Comparison of ENCODE assay signal across 23 cellular contexts in the genomic region with DNA sequence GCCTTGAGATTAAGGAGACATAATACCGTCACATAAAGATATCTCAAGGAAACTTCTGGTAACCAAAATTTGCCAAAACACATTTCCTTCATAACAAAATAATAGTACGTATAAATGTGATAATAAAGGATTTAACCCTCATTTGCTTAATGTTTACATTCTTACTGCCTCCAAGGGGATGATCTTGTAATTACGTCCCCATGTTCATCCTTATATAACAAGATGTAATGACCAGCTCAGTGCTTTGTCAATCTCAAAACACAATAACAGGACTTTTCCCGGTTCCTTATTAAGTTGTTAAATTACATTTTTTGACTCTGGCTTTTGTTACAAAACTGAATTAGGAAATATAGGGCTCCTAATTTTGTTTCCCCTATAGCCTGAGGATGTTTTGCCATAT. TPM values are rescaled to one million over a fixed set of nuclear protein-coding genes. Genes with fewer than 3 reads are reported as not detected.
"Had no signal": no experiment of that assay in that cellular context is flagged by ENCODE, and none has a peak within 500 bp of the region (broad histone marks: within the 10 kb centered on the region; RNA-seq: fewer than 3 reads in every experiment).

No MANE protein-coding gene starts in this region.

- H3K9me3 Mint-ChIP-seq: activated naive CD4-positive, alpha-beta T cell treated with anti-CD3 and anti-CD28 coated beads for 36 hours; activated naive CD8-positive, alpha-beta T cell treated with anti-CD3 and anti-CD28 coated beads, Interleukin-2, amount 10 ng/mL, durations not matched to agents 7 days and 5 days; activated T-cell treated with anti-CD3 and anti-CD28 coated beads, Interleukin-2, amount 50 U/mL, for 4 hours had no signal

- DNase-seq: activated CD4-positive, alpha-beta T cell treated with anti-CD3 and anti-CD28 coated beads, Interleukin-2, amount 50 U/mL, for 4 hours; activated CD8-positive, alpha-beta memory T cell treated with anti-CD3 and anti-CD28 coated beads, Interleukin-2, amount 50 U/mL, for 48 hours; activated naive CD4-positive, alpha-beta T cell treated with anti-CD3 and anti-CD28 coated beads for 36 hours; activated naive CD8-positive, alpha-beta T cell treated with anti-CD3 and anti-CD28 coated beads, Interleukin-2, amount 10 ng/mL, durations not matched to agents 7 days and 5 days; activated T-cell treated with anti-CD3 and anti-CD28 coated beads, Interleukin-2, amount 50 U/mL, for 4 hours; amniotic stem cell; cortex of kidney; left colon; nephron progenitor cell; pancreas; right cardiac atrium; stimulated activated CD4-positive, alpha-beta T cell treated with anti-CD3 and anti-CD28 coated beads, Interleukin-4, amount 100 ng/mL, for 24 hours; stimulated activated naive CD8-positive, alpha-beta T cell treated with anti-CD3 and anti-CD28 coated beads, Interleukin-15, Interleukin-2, amounts not matched to agents 100 U/mL and 50 U/mL, for 24 hours; upper lobe of left lung had no signal

- H3K4me3 ChIP-seq: pancreas, upper lobe of left lung had no signal

- H3K36me3 ChIP-seq: pancreas, upper lobe of left lung had no signal

- H3K4me1 Mint-ChIP-seq: activated naive CD8-positive, alpha-beta T cell treated with anti-CD3 and anti-CD28 coated beads, Interleukin-2, amount 10 ng/mL, durations not matched to agents 7 days and 5 days; memory B cell; nephron progenitor cell had no signal

- H3K27ac ChIP-seq: pancreas, upper lobe of left lung had no signal

- H3K36me3 Mint-ChIP-seq: activated naive CD8-positive, alpha-beta T cell treated with anti-CD3 and anti-CD28 coated beads, Interleukin-2, amount 10 ng/mL, durations not matched to agents 7 days and 5 days; memory B cell had no signal

- H3K4me1 ChIP-seq: pancreas, upper lobe of left lung had no signal

- H3K27me3 ChIP-seq: pancreas, upper lobe of left lung had no signal

- H3K4me3 Mint-ChIP-seq: activated naive CD4-positive, alpha-beta T cell treated with anti-CD3 and anti-CD28 coated beads for 36 hours; activated naive CD8-positive, alpha-beta T cell treated with anti-CD3 and anti-CD28 coated beads, Interleukin-2, amount 10 ng/mL, durations not matched to agents 7 days and 5 days; activated T-cell treated with anti-CD3 and anti-CD28 coated beads, Interleukin-2, amount 50 U/mL, for 4 hours; memory B cell; nephron progenitor cell; T-helper 2 cell treated with Interferon-gamma antibody and Interleukin-4, amounts not matched to agents 5 μg/mL and 100 μg/mL, for 36 hours; WTC11 had no signal

- H3K27me3 Mint-ChIP-seq: activated naive CD8-positive, alpha-beta T cell treated with anti-CD3 and anti-CD28 coated beads, Interleukin-2, amount 10 ng/mL, durations not matched to agents 7 days and 5 days; memory B cell had no signal

- H3K9me3 ChIP-seq: pancreas, upper lobe of left lung had no signal

- H3K27ac Mint-ChIP-seq: activated naive CD4-positive, alpha-beta T cell treated with anti-CD3 and anti-CD28 coated beads for 36 hours; activated naive CD8-positive, alpha-beta T cell treated with anti-CD3 and anti-CD28 coated beads, Interleukin-2, amount 10 ng/mL, durations not matched to agents 7 days and 5 days; memory B cell; nephron progenitor cell; T-helper 2 cell treated with Interferon-gamma antibody and Interleukin-4, amounts not matched to agents 5 μg/mL and 100 μg/mL, for 36 hours; WTC11 had no signal

RNA-seq across cellular contexts. Expression of a gene that starts 44.4 kb away (rescaled TPM):
- total RNA-seq: activated CD8-positive, alpha-beta memory T cell treated with anti-CD3 and anti-CD28 coated beads for 36 hours; activated naive CD4-positive, alpha-beta T cell treated with anti-CD3 and anti-CD28 coated beads for 36 hours; activated naive CD8-positive, alpha-beta T cell treated with anti-CD3 and anti-CD28 coated beads, Interleukin-2, amount 10 ng/mL, durations not matched to agents 7 days and 5 days; bronchial epithelial cell; fibroblast of villous mesenchyme; glomerular endothelial cell; lower leg skin; pulmonary artery endothelial cell; WTC11 had no signal
